ENCODE assay signal across 11 cellular contexts in genomic region chr22:24977370-24978230, GRCh38. TPM values are rescaled to one million over a fixed set of nuclear protein-coding genes. Genes with fewer than 3 reads are reported as not detected.
A peak's percentile ranks its signal among the peaks of the same experiment; 100 is the strongest.
DNase-seq lines count a peak whose midpoint lies in the region; ATAC-seq and TF ChIP-seq lines count a peak whose summit lies in the region.
"Had no signal": no experiment of that assay in that cellular context is flagged by ENCODE, and none has a peak within 500 bp of the region (broad histone marks: within the 10 kb centered on the region; RNA-seq: fewer than 3 reads in every experiment).

No MANE protein-coding gene starts in this region.

- peaks cover 22% of the 10 kb centered on the region for H3K4me1 Mint-ChIP-seq in type B pancreatic cell (ENCODE audit: unreplicated experiment)

- H3K4me3 Mint-ChIP-seq in type B pancreatic cell, result peak overlapping the region; percentile 25
- H3K4me3 Mint-ChIP-seq: T-helper 2 cell treated with Interferon-gamma antibody and Interleukin-4, amounts not matched to agents 5 μg/mL and 100 μg/mL, for 36 hours had no signal

- peak; percentile 75 for ATAC-seq in esophagus mucosa

- DNase-seq in DMS 273 (lab: John Stamatoyannopoulos, UW; ENCODE audit: unreplicated experiment) (peak; percentile 53), DMS 273 treated with DMSO at 0.1 percent for 48 hours (lab: John Stamatoyannopoulos, UW) (no peak), myocyte (ENCODE audit: low read depth) (peak; percentile 62), type B pancreatic cell (ENCODE audit: extremely low spot score, unreplicated experiment) (no peak), nucleus accumbens (lab: John Stamatoyannopoulos, UW) (no peak), RPMI8226 (no peak), NCI-H1930 (lab: John Stamatoyannopoulos, UW) (no peak)
- DNase-seq: NCI-H2171 had no signal

- no peaks in the 10 kb centered on the region for H3K36me3 Mint-ChIP-seq in type B pancreatic cell

- peak overlapping the region; percentile 81 for H3K27ac Mint-ChIP-seq in type B pancreatic cell
- H3K27ac Mint-ChIP-seq: T-helper 2 cell treated with Interferon-gamma antibody and Interleukin-4, amounts not matched to agents 5 μg/mL and 100 μg/mL, for 36 hours had no signal

- H3K27me3 Mint-ChIP-seq in type B pancreatic cell, result no peaks in the 10 kb centered on the region

- TF ChIP-seq CTCF in type B pancreatic cell (conservative IDR thresholded peaks at IDR 0.05), result no peak

- H3K9me3 Mint-ChIP-seq in type B pancreatic cell, result no peaks in the 10 kb centered on the region
- H3K9me3 Mint-ChIP-seq: T-helper 2 cell treated with Interferon-gamma antibody and Interleukin-4, amounts not matched to agents 5 μg/mL and 100 μg/mL, for 36 hours had no signal

RNA-seq across cellular contexts. Expression of gene KIAA1671, which starts 25.1 kb away (rescaled TPM):
- total RNA-seq in esophagus mucosa (43.3 TPM), myocyte (10.4 and 11.2 TPM in 2 replicates), type B pancreatic cell (ENCODE audit: low replicate concordance) (22.9 and 28.5 TPM in 2 replicates)
- polyA plus RNA-seq in myocyte (2012), result 11.1 TPM

RNA-seq across cellular contexts. Expression of gene LHFPL7, which starts 31.1 kb away (rescaled TPM):
- not detected for total RNA-seq in esophagus mucosa
- total RNA-seq in myocyte, result not detected in 2 replicates
- not detected for polyA plus RNA-seq in myocyte (2012)
- not detected in 2 replicates for total RNA-seq in type B pancreatic cell (ENCODE audit: low replicate concordance)
- total RNA-seq: frontal cortex had no signal

Comparison
In these comparisons a context has a peak if more than half of its experiments do, and no peak if none do; other contexts are left out.
1. DNase-seq: peak in DMS 273 (single experiment) and myocyte (single experiment); none in DMS 273 treated with DMSO at 0.1 percent for 48 hours (single experiment), type B pancreatic cell (single experiment), nucleus accumbens (0 of 56), RPMI8226 (single experiment) and NCI-H1930 (0 of 2).